8 cellular contexts compared by ENCODE assay signal in genomic region chr2:15591692-15592463, GRCh38. TPM values are rescaled to one million over a fixed set of nuclear protein-coding genes. Genes with fewer than 3 reads are reported as not detected.
A peak's percentile ranks its signal among the peaks of the same experiment; 100 is the strongest.
DNase-seq lines count a peak whose midpoint lies in the region; ATAC-seq and TF ChIP-seq lines count a peak whose summit lies in the region.

Gene DDX1, plus strand, starts transcription at chr2:15591868. Its CDS starts 66 bp downstream, at chr2:15591934.

- peak within 1 kb of the TSS; percentile 98 for H3K27ac ChIP-seq in left ventricle myocardium inferior (replicated peaks)
- H3K27ac ChIP-seq in psoas muscle, result peak within 1 kb of the TSS; percentile 94
- H3K27ac ChIP-seq in urinary bladder (ENCODE audit: low read depth), result peak within 1 kb of the TSS; percentile 73

- peak within 1 kb of the TSS; percentile 93 for H3K27ac Mint-ChIP-seq in T-helper 17 cell

- WGBS in psoas muscle, 3 donors, result 0% methylated on average over 48 to 68 of the region's 68 CpGs
- under 1% methylated on average over 68 of the region's 68 CpGs for WGBS in urinary bladder

- H3K36me3 Mint-ChIP-seq in T-helper 17 cell (ENCODE audit: low read depth), result peaks cover 6% of the 10 kb centered on the region

- H3K36me3 ChIP-seq in left ventricle myocardium inferior, result peaks cover 18% of the 10 kb centered on the region
- H3K36me3 ChIP-seq in psoas muscle (ENCODE audit: insufficient read depth in 1 of 2, low read depth in 1 of 2), result peaks cover 6 to 25% of the 10 kb centered on the region in 2 donors
- peaks cover 6% of the 10 kb centered on the region for H3K36me3 ChIP-seq in urinary bladder (ENCODE audit: insufficient read depth)

- H3K27me3 ChIP-seq in left ventricle myocardium inferior (ENCODE audit: low read depth) (no peaks in the 10 kb centered on the region), psoas muscle (ENCODE audit: insufficient read depth in 3 of 3, low read length in 2 of 3) (no peaks in the 10 kb centered on the region)

- H3K4me3 Mint-ChIP-seq in T-helper 17 cell, result peak within 1 kb of the TSS; percentile 91

- intact Hi-C loops in left ventricle myocardium inferior (cut with micrococcal nuclease) (no loop called here), psoas muscle (cut with DNase I) (loop anchor here in 1 of 2 donors (1.0 kb wide), 1 partner anchor 31 kb away; the partner anchor contains the start of gene NBAS)

- in situ Hi-C loops in GM13977 (cut with MboI; ENCODE audit: low pct_unique_long_range_greater_than_20kb, low sequenced_read_pairs, unreplicated experiment), result loop anchor here (25.0 kb wide), 1 partner anchor 1305 kb away; no protein-coding TSS in a partner anchor

- TF ChIP-seq CTCF in GM13977 (IDR thresholded peaks at IDR 0.05; ENCODE audit: extremely low read depth, insufficient read depth, missing control alignments) (no peak), left ventricle myocardium inferior (IDR thresholded peaks at IDR 0.05; ENCODE audit: borderline replicate concordance) (peak; percentile 15), psoas muscle (IDR thresholded peaks at IDR 0.05) (no peak)

- peak within 1 kb of the TSS; percentile 98 for H3K4me3 ChIP-seq in left ventricle myocardium inferior
- peak within 1 kb of the TSS; percentile 92 for H3K4me3 ChIP-seq in psoas muscle
- peak within 1 kb of the TSS; percentile 74 for H3K4me3 ChIP-seq in urinary bladder (ENCODE audit: low read depth, low read length)

- H3K4me1 Mint-ChIP-seq in T-helper 17 cell, result peaks cover 22% of the 10 kb centered on the region

- DNase-seq in GM13977 (ENCODE audit: low spot score), result peak; percentile 84
- peak; percentile 27 for DNase-seq in NCI-H1417 treated with DMSO at 0.1 percent for 48 hours (lab: John Stamatoyannopoulos, UW)
- DNase-seq in T-helper 17 cell, result peak; percentile 77 to 83 (median 77)
- DNase-seq in amygdala (lab: John Stamatoyannopoulos, UW), result peak in 55 of 56 donors; percentile 24 to 89 (median 78)
- peak; percentile 84 for DNase-seq in left ventricle myocardium inferior
- DNase-seq in psoas muscle, result peak; percentile 83 to 91

- H3K27me3 Mint-ChIP-seq in T-helper 17 cell, result no peaks in the 10 kb centered on the region

- H3K9me3 ChIP-seq in T-helper 17 cell (ENCODE audit: control insufficient read depth, low read length, poor library complexity, severe bottlenecking) (no peaks in the 10 kb centered on the region), left ventricle myocardium inferior (replicated peaks) (no peaks in the 10 kb centered on the region), psoas muscle (no peaks in the 10 kb centered on the region)

- ATAC-seq in HG02798 (IDR thresholded peaks at IDR 0.05; ENCODE audit: poor library complexity, unreplicated experiment) (peak; percentile 95), T-helper 17 cell (peak; percentile 97), psoas muscle (peak; percentile 95 to 98 (median 96))

- H3K4me1 ChIP-seq in left ventricle myocardium inferior, result peaks cover 41% of the 10 kb centered on the region
- peaks cover 28% of the 10 kb centered on the region for H3K4me1 ChIP-seq in psoas muscle
- H3K4me1 ChIP-seq in urinary bladder (ENCODE audit: insufficient read depth), result no peaks in the 10 kb centered on the region

RNA-seq across cellular contexts. Expression of gene DDX1, which starts in this region (rescaled TPM):
- 10 to 100 TPM; 27.6 to 35.0 TPM for total RNA-seq in T-helper 17 cell
- 156 TPM for total RNA-seq in left ventricle myocardium inferior
- 100 to 1,000 TPM; 116 to 143 (median 132) TPM for total RNA-seq in psoas muscle
- 100 to 1,000 TPM; 121 to 166 (median 132) TPM for polyA plus RNA-seq in psoas muscle
- total RNA-seq in urinary bladder, result 107 TPM
- polyA plus RNA-seq in urinary bladder, result 76.5 TPM

Comparison
In these comparisons a context has a peak if more than half of its experiments do, and no peak if none do; other contexts are left out.
1. Peak in every context shown above with its lines: DNase-seq, ATAC-seq, H3K4me3 ChIP-seq and H3K27ac ChIP-seq.
2. DNase-seq: peak in every context shown above with its lines; median percentile 87 in psoas muscle; 84 in GM13977; 84 in left ventricle myocardium inferior; 78 in amygdala; 77 in T-helper 17 cell; 27 in NCI-H1417 treated with DMSO at 0.1 percent for 48 hours.